ENCODE assay signal across 14 cellular contexts in the genomic region with DNA sequence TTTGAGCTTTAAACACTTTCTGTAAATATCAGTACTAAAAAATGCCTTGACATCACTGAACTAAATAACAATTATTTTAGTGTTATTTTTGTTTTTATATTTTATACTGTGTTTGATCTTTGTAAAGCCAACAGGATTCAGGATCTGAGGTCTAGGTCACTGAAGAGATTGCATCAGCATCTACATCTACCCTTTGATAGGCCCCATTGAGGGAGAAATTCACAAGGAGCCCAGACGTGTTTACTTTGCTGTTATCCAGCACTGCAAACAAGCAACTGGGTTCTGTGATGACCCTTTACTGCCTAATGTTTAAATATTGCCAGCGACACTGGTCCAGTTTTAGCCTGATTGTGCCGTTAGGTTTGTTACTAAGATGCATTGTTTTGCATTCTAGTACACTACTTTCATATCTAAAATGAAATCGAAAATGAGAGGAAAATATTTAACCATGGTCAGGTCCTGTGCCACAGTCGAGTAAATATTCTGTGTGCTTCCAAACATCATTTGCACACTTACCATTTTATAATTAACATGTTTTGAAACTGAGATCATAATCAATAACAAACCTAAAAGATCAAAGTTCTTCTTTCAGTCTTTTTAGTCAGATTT. TPM values are rescaled to one million over a fixed set of nuclear protein-coding genes. Genes with fewer than 3 reads are reported as not detected.
DNase-seq lines count a peak whose midpoint lies in the region; ATAC-seq, FAIRE-seq and TF ChIP-seq lines count a peak whose summit lies in the region.
"Had no signal": no experiment of that assay in that cellular context is flagged by ENCODE, and none has a peak within 500 bp of the region (broad histone marks: within the 10 kb centered on the region; RNA-seq: fewer than 3 reads in every experiment).

No MANE protein-coding gene starts in this region.

- peaks cover 3% of the 10 kb centered on the region for H3K4me1 Mint-ChIP-seq in nephron
- H3K4me1 Mint-ChIP-seq in CD14-positive monocyte = no peaks in the 10 kb centered on the region

- H3K9me3 Mint-ChIP-seq in nephron = no peaks in the 10 kb centered on the region
- H3K9me3 Mint-ChIP-seq in CD14-positive monocyte = peaks cover 0 to 6% (median 0%) of the 10 kb centered on the region in 7 donors

- TF ChIP-seq CTCF in nephron (IDR thresholded peaks at IDR 0.05; ENCODE audit: unreplicated experiment in 3 of 3) = no peak
- no peak for TF ChIP-seq CTCF in CD14-positive monocyte (IDR thresholded peaks at IDR 0.05)

- H3K36me3 Mint-ChIP-seq in nephron (ENCODE audit: low read depth) = no peaks in the 10 kb centered on the region
- H3K36me3 Mint-ChIP-seq in CD14-positive monocyte = no peaks in the 10 kb centered on the region

- intact Hi-C loops in CD14-positive monocyte (cut with micrococcal nuclease) = no loop called here

- FAIRE-seq in HTR-8/SVneo (lab: Jason Lieb, UNC) (no peak), urothelium cell line (lab: Jason Lieb, UNC) (no peak)

- DNase-seq in NCI-H146 treated with DMSO at 0.1 percent for 48 hours (lab: John Stamatoyannopoulos, UW; ENCODE audit: unreplicated experiment) = peak; percentile 0
- DNase-seq in HTR-8/SVneo (ENCODE audit: insufficient read length, low spot score) = no peak
- DNase-seq in CD14-positive monocyte (ENCODE audit: low spot score) = no peak
- DNase-seq in urothelium cell line (ENCODE audit: low spot score) = no peak
- DNase-seq: amygdala; DMS 273 treated with DMSO at 0.1 percent for 48 hours; effector memory CD4-positive, alpha-beta T cell; glutamatergic neuron; NCI-H2171 treated with DMSO at 0.1 percent for 48 hours; nucleus accumbens; stimulated activated naive CD4-positive, alpha-beta T cell had no signal

- H3K27me3 Mint-ChIP-seq in nephron (ENCODE audit: low read depth) = no peaks in the 10 kb centered on the region
- peaks cover 0 to 5% (median 0%) of the 10 kb centered on the region in 3 donors for H3K27me3 Mint-ChIP-seq in CD14-positive monocyte (ENCODE audit: low read depth in 3 of 3)

- H3K4me3 Mint-ChIP-seq in nephron (no peak overlapping the region), CD14-positive monocyte (no peak overlapping the region)

- peak overlapping the region in 2 of 3 experiments; percentile 30 to 83 for H3K27ac Mint-ChIP-seq in nephron
- no peak overlapping the region for H3K27ac Mint-ChIP-seq in CD14-positive monocyte

- ATAC-seq in GM19035 (IDR thresholded peaks at IDR 0.05; ENCODE audit: unreplicated experiment) = peak; percentile 63
- peak; percentile 37 for ATAC-seq in HG02759 (IDR thresholded peaks at IDR 0.05; ENCODE audit: unreplicated experiment)

RNA-seq across cellular contexts. Expression of gene SP8, which starts 48.7 kb away (rescaled TPM):
- polyA plus RNA-seq in CD14-positive monocyte = not detected

Comparison
In these comparisons a context has a peak if more than half of its experiments do, and no peak if none do; other contexts are left out.
1. H3K27ac Mint-ChIP-seq: peak in nephron (2 of 3); none in CD14-positive monocyte (0 of 7).